23 cellular contexts compared by ENCODE assay signal in genomic region chr7:7812112-7812511, GRCh38.
DNase-seq lines count a peak whose midpoint lies in the region; ATAC-seq lines count a peak whose summit lies in the region.
"Had no signal": no experiment of that assay in that cellular context is flagged by ENCODE, and none has a peak within 500 bp of the region (broad histone marks: within the 10 kb centered on the region; RNA-seq: fewer than 3 reads in every experiment).

No MANE protein-coding gene starts in this region.

- DNase-seq in DMS 273 (lab: John Stamatoyannopoulos, UW; ENCODE audit: unreplicated experiment) = peak; percentile 96
- DNase-seq in MV-4-11 (lab: John Stamatoyannopoulos, UW) = peak; percentile 5
- DNase-seq in NCI-H82 (lab: John Stamatoyannopoulos, UW) = peak; percentile 46
- DNase-seq in left kidney (ENCODE audit: low read depth, low spot score) = peak; percentile 17
- no peak for DNase-seq in NCI-H1417 treated with DMSO at 0.1 percent for 48 hours (lab: John Stamatoyannopoulos, UW)
- DNase-seq: activated B cell treated with CpG ODN at 0.5 μM for 24 hours; activated CD4-positive, alpha-beta memory T cell treated with anti-CD3 and anti-CD28 coated beads, Interleukin-2, amount 10 ng/mL, durations not matched to agents 7 days and 5 days; anterior cingulate cortex; dermis blood vessel endothelial cell; glutamatergic neuron; GM23248; kidney; NCI-H2081; OCI-M1; posterior cingulate gyrus; stimulated activated CD4-positive, alpha-beta T cell treated with anti-CD3 and anti-CD28 coated beads, Interleukin-15, amount 100 ng/mL, for 24 hours; stimulated activated naive CD8-positive, alpha-beta T cell treated with anti-CD3 and anti-CD28 coated beads, Interleukin-15, Interleukin-2, amounts not matched to agents 100 U/mL and 50 U/mL, for 24 hours; T1000 had no signal

- ATAC-seq in HG03097 (IDR thresholded peaks at IDR 0.05; ENCODE audit: low FRiP score, unreplicated experiment) = no peak
- ATAC-seq in HG03095 (IDR thresholded peaks at IDR 0.05; ENCODE audit: unreplicated experiment) = no peak
- no peak for ATAC-seq in GM19035 (IDR thresholded peaks at IDR 0.05; ENCODE audit: unreplicated experiment)
- ATAC-seq: activated naive CD4-positive, alpha-beta T cell treated with anti-CD3 and anti-CD28 coated beads, Interleukin-2, amount 50 U/mL, for 72 hours; sciatic nerve; stimulated activated naive CD8-positive, alpha-beta T cell treated with anti-CD3 and anti-CD28 coated beads, Interleukin-15, Interleukin-2, amounts not matched to agents 100 U/mL and 50 U/mL, for 24 hours had no signal
